ENCODE assay signal across 33 cellular contexts in the genomic region with DNA sequence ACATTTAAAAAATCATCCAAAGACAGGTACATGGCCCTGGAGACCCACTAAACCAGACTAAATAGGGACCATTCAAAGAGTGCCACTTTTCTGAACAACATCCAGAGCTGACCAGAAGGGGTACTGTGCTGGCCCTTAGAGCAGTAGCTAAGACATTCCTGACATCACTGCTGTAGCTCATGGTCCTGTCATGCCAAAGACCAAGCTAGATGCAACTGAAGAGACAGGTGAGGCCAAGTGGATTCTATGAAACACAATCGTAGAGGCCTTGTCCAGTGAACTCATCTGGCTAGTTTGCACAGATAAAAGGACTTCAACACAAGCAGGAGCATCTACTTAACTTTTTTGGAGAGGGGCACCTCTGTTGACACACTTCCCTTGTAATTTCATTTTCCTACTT.
"Had no signal": no experiment of that assay in that cellular context is flagged by ENCODE, and none has a peak within 500 bp of the region (broad histone marks: within the 10 kb centered on the region; RNA-seq: fewer than 3 reads in every experiment).

No MANE protein-coding gene starts in this region.

- H3K4me3 ChIP-seq: colonic mucosa, gastrocnemius medialis, hepatocyte, pancreas, prostate gland, sigmoid colon, stomach, thyroid gland, upper lobe of right lung had no signal

- H3K27ac Mint-ChIP-seq: activated CD8-positive, alpha-beta T cell treated with anti-CD3 and anti-CD28 coated beads for 36 hours; activated naive CD8-positive, alpha-beta T cell; activated T-cell treated with anti-CD3 and anti-CD28 coated beads, Interleukin-2, amount 50 U/mL, for 72 hours; stimulated activated memory B cell treated with anti-CD40 and anti-IgM and Interleukin-4, amounts not matched to agents 10 μg/mL and 1 μg/mL and 100 μg/mL, for 72 hours; T-helper 17 cell had no signal

- H3K9me3 ChIP-seq: colonic mucosa, gastrocnemius medialis, pancreas, prostate gland, sigmoid colon, stomach, thyroid gland, upper lobe of right lung had no signal

- H3K27me3 ChIP-seq: colonic mucosa, gastrocnemius medialis, hepatocyte, pancreas, sigmoid colon, stomach, thyroid gland, upper lobe of right lung had no signal

- H3K4me1 ChIP-seq: colonic mucosa, pancreas, prostate gland, upper lobe of right lung had no signal

- H3K27ac ChIP-seq: colonic mucosa, gastrocnemius medialis, hepatocyte, pancreas, prostate gland, sigmoid colon, stomach, thyroid gland, upper lobe of right lung had no signal

- DNase-seq: activated CD4-positive, alpha-beta T cell treated with anti-CD3 and anti-CD28 coated beads for 1 hour; activated CD4-positive, alpha-beta T cell treated with anti-CD3 and anti-CD28 coated beads, Interleukin-2, amount 50 U/mL, for 1 hour; activated CD8-positive, alpha-beta T cell treated with anti-CD3 and anti-CD28 coated beads for 36 hours; activated effector memory CD4-positive, alpha-beta T cell treated with Interleukin-2 at 50 U/mL for 16 hours; activated naive CD4-positive, alpha-beta T cell treated with Interleukin-2 at 50 U/mL for 16 hours; activated T-cell treated with anti-CD3 and anti-CD28 coated beads, Interleukin-2, amount 50 U/mL, for 72 hours; anterior cingulate cortex; cerebellar nuclear complex; colonic mucosa; effector memory CD4-positive, alpha-beta T cell; erythroblast; gastrocnemius medialis; glutamatergic neuron; left colon; midbrain; naive thymus-derived CD4-positive, alpha-beta T cell; nucleus accumbens; pancreas; retina; sigmoid colon; small intestine; stimulated activated CD4-positive, alpha-beta T cell treated with anti-CD3 and anti-CD28 coated beads, Interleukin-4, amount 100 ng/mL, for 4 hours; stimulated activated CD8-positive, alpha-beta memory T cell treated with anti-CD3 and anti-CD28 coated beads, Interleukin-4, amount 100 ng/mL, for 48 hours; stomach; T-helper 17 cell; T1000; thyroid gland; upper lobe of right lung had no signal

- ATAC-seq: activated CD8-positive, alpha-beta T cell treated with anti-CD3 and anti-CD28 coated beads for 36 hours; activated T-cell treated with anti-CD3 and anti-CD28 coated beads, Interleukin-2, amount 50 U/mL, for 72 hours; gastrocnemius medialis; left colon; naive thymus-derived CD4-positive, alpha-beta T cell; stimulated activated memory B cell treated with anti-CD40 and anti-IgM and Interleukin-4, amounts not matched to agents 10 μg/mL and 1 μg/mL and 100 μg/mL, for 72 hours; T-helper 17 cell; upper lobe of right lung had no signal

- H3K36me3 ChIP-seq: colonic mucosa, pancreas, thyroid gland had no signal

- H3K27me3 Mint-ChIP-seq: activated CD8-positive, alpha-beta T cell treated with anti-CD3 and anti-CD28 coated beads for 36 hours; activated naive CD8-positive, alpha-beta T cell; naive thymus-derived CD4-positive, alpha-beta T cell; stimulated activated memory B cell treated with anti-CD40 and anti-IgM and Interleukin-4, amounts not matched to agents 10 μg/mL and 1 μg/mL and 100 μg/mL, for 72 hours; T-helper 17 cell had no signal

- H3K4me3 Mint-ChIP-seq: activated CD8-positive, alpha-beta T cell treated with anti-CD3 and anti-CD28 coated beads for 36 hours; activated naive CD8-positive, alpha-beta T cell; activated T-cell treated with anti-CD3 and anti-CD28 coated beads, Interleukin-2, amount 50 U/mL, for 72 hours; naive thymus-derived CD4-positive, alpha-beta T cell; neural crest cell; stimulated activated memory B cell treated with anti-CD40 and anti-IgM and Interleukin-4, amounts not matched to agents 10 μg/mL and 1 μg/mL and 100 μg/mL, for 72 hours; T-helper 17 cell had no signal
